ENCODE assay signal across 13 cellular contexts in genomic region chr7:28725045-28725630, GRCh38.
"Had no signal": no experiment of that assay in that cellular context is flagged by ENCODE, and none has a peak within 500 bp of the region (broad histone marks: within the 10 kb centered on the region; RNA-seq: fewer than 3 reads in every experiment).

No MANE protein-coding gene starts in this region.

- H3K27ac ChIP-seq: SK-N-MC, stomach had no signal

- H3K27me3 ChIP-seq: stomach, tibial nerve had no signal

- H3K4me3 ChIP-seq: SK-N-MC, skin epidermis, stomach, tibial nerve had no signal

- H3K9me3 ChIP-seq: stomach, tibial nerve had no signal

- ATAC-seq: T-cell had no signal

- DNase-seq: activated CD4-positive, alpha-beta T cell treated with anti-CD3 and anti-CD28 coated beads, Interleukin-2, amount 50 U/mL, for 1 hour; activated effector memory CD4-positive, alpha-beta T cell treated with Interleukin-2 at 50 U/mL for 16 hours; activated T-cell treated with anti-CD3 and anti-CD28 coated beads for 4 hours; cerebellar nuclear complex; dermis blood vessel endothelial cell; endodermal cell; erythroblast; retina; stomach; T-cell had no signal

- H3K36me3 ChIP-seq: stomach had no signal
